17 cellular contexts compared by ENCODE assay signal in the genomic region with DNA sequence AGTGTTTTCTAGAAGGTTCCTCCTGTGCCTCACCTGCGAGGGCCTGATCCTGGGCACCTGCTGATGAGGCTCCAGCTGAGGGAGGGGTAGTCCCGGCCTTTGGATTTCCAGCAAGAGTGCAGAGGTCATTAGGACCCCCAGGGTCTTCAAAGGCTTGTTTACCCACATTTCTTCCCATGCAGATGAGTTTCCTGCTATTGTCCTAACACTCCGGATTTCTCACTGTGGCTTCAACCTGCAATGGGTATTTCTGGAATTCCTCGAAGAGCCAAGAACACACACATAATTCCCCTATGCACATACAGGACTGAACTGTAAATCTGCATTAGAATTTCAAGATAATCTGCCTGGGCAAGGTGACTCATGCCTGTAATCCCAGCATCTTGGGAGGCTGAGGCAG. TPM values are rescaled to one million over a fixed set of nuclear protein-coding genes. Genes with fewer than 3 reads are reported as not detected.
DNase-seq lines count a peak whose midpoint lies in the region; TF ChIP-seq lines count a peak whose summit lies in the region.
"Had no signal": no experiment of that assay in that cellular context is flagged by ENCODE, and none has a peak within 500 bp of the region (broad histone marks: within the 10 kb centered on the region; RNA-seq: fewer than 3 reads in every experiment).

No MANE protein-coding gene starts in this region.

- TF ChIP-seq CTCF in endothelial cell (IDR thresholded peaks at IDR 0.05; ENCODE audit: unreplicated experiment) (no peak), ovary (IDR thresholded peaks at IDR 0.05) (no peak)

- peaks cover 4% of the 10 kb centered on the region for H3K36me3 ChIP-seq in H7 (replicated peaks; ENCODE audit: control insufficient read depth, insufficient read depth, low read length)
- peaks cover 12% of the 10 kb centered on the region; the same call in 1 of the 2 replicates for H3K36me3 ChIP-seq in HUES48 (ENCODE audit: control insufficient read depth, insufficient read depth, low read length)
- no peaks in the 10 kb centered on the region for H3K36me3 ChIP-seq in ovary
- H3K36me3 ChIP-seq: BE2C had no signal

- H3K9me3 Mint-ChIP-seq in endothelial cell (ENCODE audit: unreplicated experiment) = no peaks in the 10 kb centered on the region
- H3K9me3 Mint-ChIP-seq: CD4-positive, alpha-beta memory T cell had no signal

- peaks cover 12% of the 10 kb centered on the region for H3K27me3 Mint-ChIP-seq in endothelial cell (ENCODE audit: unreplicated experiment)
- H3K27me3 Mint-ChIP-seq: CD4-positive, alpha-beta memory T cell had no signal

- intact Hi-C loops in posterior vena cava (cut with DNase I) = no loop called here
- intact Hi-C loops in ovary (cut with DNase I) = loop anchor here in 2 of 4 donors (10.0 kb wide), 2 partner anchors 48 to 72 kb away; no protein-coding TSS in a partner anchor

- no peak for TF ChIP-seq EP300 in ovary (IDR thresholded peaks at IDR 0.05)

- H3K27ac Mint-ChIP-seq in endothelial cell (ENCODE audit: unreplicated experiment) = peak overlapping the region; percentile 92
- H3K27ac Mint-ChIP-seq: CD4-positive, alpha-beta memory T cell had no signal

- no peaks in the 10 kb centered on the region for H3K9me3 ChIP-seq in HUES48 (ENCODE audit: control insufficient read depth, insufficient read depth, low read length)
- H3K9me3 ChIP-seq in ovary = no peaks in the 10 kb centered on the region
- H3K9me3 ChIP-seq: A549, BE2C had no signal

- TF ChIP-seq POLR2A in ovary (IDR thresholded peaks at IDR 0.05) = no peak

- 73 to 79% (median 78%) methylated on average over 4 of the region's 4 CpGs for WGBS in ovary, 3 donors

- no peaks in the 10 kb centered on the region for H3K4me1 ChIP-seq in HUES48 (ENCODE audit: control insufficient read depth, insufficient read depth, low read length)
- H3K4me1 ChIP-seq in ovary (ENCODE audit: insufficient read depth) = no peaks in the 10 kb centered on the region
- H3K4me1 ChIP-seq: A549, BE2C had no signal

- peak overlapping the region; percentile 25 for H3K4me3 Mint-ChIP-seq in endothelial cell (ENCODE audit: unreplicated experiment)
- H3K4me3 Mint-ChIP-seq: CD4-positive, alpha-beta memory T cell had no signal

- H3K9ac ChIP-seq in HUES48 (ENCODE audit: low read depth, low read length) = no peak overlapping the region

- peaks cover 5% of the 10 kb centered on the region for H3K36me3 Mint-ChIP-seq in endothelial cell (ENCODE audit: low read depth, unreplicated experiment)

- DNase-seq in H7 = peak; percentile 42
- no peak for DNase-seq in endothelial cell (ENCODE audit: low spot score)
- peak; percentile 22 for DNase-seq in posterior vena cava (ENCODE audit: low spot score)
- DNase-seq in hippocampal formation (lab: John Stamatoyannopoulos, UW) = no peak
- no peak for DNase-seq in cortex of kidney (lab: John Stamatoyannopoulos, UW)
- DNase-seq in NOMO-1 (lab: John Stamatoyannopoulos, UW; ENCODE audit: unreplicated experiment in 2 of 2) = no peak
- no peak for DNase-seq in ovary
- DNase-seq: BE2C; CD4-positive, alpha-beta memory T cell; COR-L47; DMS153; DMS79 treated with DMSO at 0.1 percent for 48 hours; EL; GDM1 had no signal

- peaks cover 53% of the 10 kb centered on the region for H3K4me1 Mint-ChIP-seq in endothelial cell (ENCODE audit: unreplicated experiment)
- H3K4me1 Mint-ChIP-seq: CD4-positive, alpha-beta memory T cell had no signal

- no peaks in the 10 kb centered on the region for H3K27me3 ChIP-seq in H7 (ENCODE audit: control insufficient read depth, insufficient read depth, low read length)
- no peaks in the 10 kb centered on the region for H3K27me3 ChIP-seq in HUES48 (ENCODE audit: control insufficient read depth, insufficient read depth, low read length)
- no peaks in the 10 kb centered on the region for H3K27me3 ChIP-seq in ovary
- H3K27me3 ChIP-seq: BE2C had no signal

- H3K4me3 ChIP-seq in H7 (ENCODE audit: insufficient read depth, low read depth, low read length) (no peak overlapping the region), HUES48 (ENCODE audit: low read depth, low read length) (no peak overlapping the region), ovary (no peak overlapping the region)
- H3K4me3 ChIP-seq: A549 had no signal

- peak overlapping the region; percentile 33 for H3K27ac ChIP-seq in HUES48 (ENCODE audit: low read depth, low read length)
- no peak overlapping the region for H3K27ac ChIP-seq in ovary
- H3K27ac ChIP-seq: A549, C4-2B had no signal

RNA-seq across cellular contexts. Expression of a gene that starts 54.0 kb away (rescaled TPM):
- total RNA-seq in H7 (2014; rRNA removed; shearing (Covaris generic)) = 23.5 and 40.5 TPM in 2 replicates
- total RNA-seq in endothelial cell (ENCODE audit: unreplicated experiment) = 92.7 TPM
- 10 to 100 TPM; 42.2 to 48.1 TPM for total RNA-seq in posterior vena cava
- total RNA-seq in ovary = 10 to 100 TPM; 41.1 to 94.7 (median 75.5) TPM
- polyA plus RNA-seq in ovary = 10 to 100 TPM; 30.8 to 80.5 TPM

Comparison
In these comparisons a context has a peak if more than half of its experiments do, and no peak if none do; other contexts are left out.
1. DNase-seq: peak in H7 (single experiment) and posterior vena cava (single experiment); none in endothelial cell (single experiment), hippocampal formation (0 of 2), cortex of kidney (single experiment), NOMO-1 (0 of 2) and ovary (0 of 5).